In genomic region chr11:39304586-39304985, GRCh38 we compare ENCODE assay signal across 25 cellular contexts.
"Had no signal": no experiment of that assay in that cellular context is flagged by ENCODE, and none has a peak within 500 bp of the region (broad histone marks: within the 10 kb centered on the region; RNA-seq: fewer than 3 reads in every experiment).

No MANE protein-coding gene starts in this region.

- FAIRE-seq: RCC 7860 had no signal

- DNase-seq: activated CD4-positive, alpha-beta memory T cell treated with anti-CD3 and anti-CD28 coated beads for 36 hours; activated CD4-positive, alpha-beta T cell treated with anti-CD3 and anti-CD28 coated beads, Interleukin-2, amount 10 ng/mL, durations not matched to agents 7 days and 5 days; activated CD4-positive, CD25-positive, alpha-beta regulatory T cell; activated gamma-delta T cell; activated naive CD4-positive, alpha-beta T cell treated with anti-CD3 and anti-CD28 coated beads for 36 hours; activated T-cell treated with anti-CD3 and anti-CD28 coated beads for 4 hours; activated T-cell treated with anti-CD3 and anti-CD28 coated beads, Interleukin-2, amount 50 U/mL, for 48 hours; brain microvascular endothelial cell; cerebellar nuclear complex; Kasumi-1; MV-4-11; NCI-H1092 treated with DMSO at 0.1 percent for 48 hours; NCI-H1417 treated with DMSO at 0.1 percent for 48 hours; NCI-H1694; NCI-H2029 treated with DMSO at 0.1 percent for 48 hours; NCI-H345; NCI-H510A; NCI-H526 treated with DMSO at 0.1 percent for 48 hours; NK-92 treated with Interleukin-12 subunit alpha and Interleukin-12 subunit beta, amount 100 ng/mL, for 24 hours; SIG-M5; T-cell; T-helper 2 cell; T1000 had no signal

- H3K27me3 ChIP-seq: brain microvascular endothelial cell had no signal

- H3K36me3 ChIP-seq: brain microvascular endothelial cell had no signal

- H3K27ac ChIP-seq: brain microvascular endothelial cell, VCaP had no signal
